ENCODE assay signal across 26 cellular contexts in the genomic region with DNA sequence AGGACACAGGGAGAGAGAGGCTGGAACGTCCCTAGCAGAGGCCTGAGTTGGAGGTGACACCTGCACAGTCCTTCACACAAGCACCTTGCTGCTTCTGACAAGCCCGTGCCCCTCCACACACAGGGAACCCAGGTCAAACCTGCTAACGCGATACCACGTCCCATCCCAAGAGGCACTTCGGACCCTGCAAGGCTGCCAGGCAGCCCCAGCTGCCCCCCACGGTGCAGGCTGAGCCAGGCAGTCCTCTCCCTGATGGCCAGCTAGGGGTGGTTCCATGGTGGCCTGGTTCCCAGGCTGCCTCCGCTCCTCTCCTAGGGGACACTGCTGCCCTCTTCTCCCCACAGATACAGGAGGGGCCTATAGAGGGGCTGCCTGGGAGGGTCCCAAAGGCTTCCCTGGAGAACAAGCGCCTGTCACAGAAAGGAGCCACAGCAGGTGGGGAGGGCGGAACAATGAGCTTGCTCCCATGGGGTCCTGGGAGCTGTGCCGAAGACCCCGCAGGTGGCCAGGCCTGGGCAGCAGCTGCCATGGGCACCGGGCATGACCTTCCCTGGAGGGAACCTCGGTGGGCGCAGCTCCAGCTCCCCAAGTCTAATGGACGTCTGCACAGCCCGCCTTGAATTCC.
"Had no signal": no experiment of that assay in that cellular context is flagged by ENCODE, and none has a peak within 500 bp of the region (broad histone marks: within the 10 kb centered on the region; RNA-seq: fewer than 3 reads in every experiment).

No MANE protein-coding gene starts in this region.

- H3K27ac ChIP-seq: coronary artery, esophagus muscularis mucosa, foreskin keratinocyte, gastroesophageal sphincter, heart left ventricle, hepatocyte, left lung, neural progenitor cell, ovary, right lobe of liver, stomach, thyroid gland had no signal

- H3K27me3 ChIP-seq: esophagus muscularis mucosa, foreskin keratinocyte, gastroesophageal sphincter, heart left ventricle, hepatocyte, left lung, neural progenitor cell, ovary, right lobe of liver, stomach, thyroid gland had no signal

- H3K4me3 ChIP-seq: coronary artery, esophagus muscularis mucosa, gastroesophageal sphincter, heart left ventricle, hepatocyte, left lung, neural progenitor cell, ovary, right lobe of liver, stomach, thyroid gland had no signal

- H3K36me3 ChIP-seq: esophagus muscularis mucosa, gastroesophageal sphincter, heart left ventricle, left lung, neural progenitor cell, ovary, right lobe of liver, stomach, thyroid gland had no signal

- H3K79me2 ChIP-seq: hepatocyte had no signal

- H3K4me1 ChIP-seq: left lung, right lobe of liver had no signal

- H3K9ac ChIP-seq: neural progenitor cell had no signal

- H3K9me3 ChIP-seq: ovary, right lobe of liver, thyroid gland had no signal

- ATAC-seq: foreskin keratinocyte; gastroesophageal sphincter; heart left ventricle; left lung; naive thymus-derived CD4-positive, alpha-beta T cell; right lobe of liver had no signal

- DNase-seq: dermis blood vessel endothelial cell; effector memory CD4-positive, alpha-beta T cell; foreskin keratinocyte; kidney; mammary epithelial cell; mesendoderm; midbrain; naive thymus-derived CD4-positive, alpha-beta T cell; nucleus accumbens; ovary; small intestine; stimulated activated CD4-positive, alpha-beta T cell treated with anti-CD3 and anti-CD28 coated beads, Interleukin-12 subunit alpha, Interleukin-12 subunit beta, amount 100 ng/mL, for 4 hours; stimulated activated CD4-positive, alpha-beta T cell treated with anti-CD3 and anti-CD28 coated beads, Interleukin-1b, Interleukin-23, amount 100 ng/mL, for 48 hours; stimulated activated CD4-positive, alpha-beta T cell treated with anti-CD3 and anti-CD28 coated beads, Interleukin-4, amount 100 ng/mL, for 1 hour; stimulated activated CD8-positive, alpha-beta memory T cell treated with anti-CD3 and anti-CD28 coated beads, Interleukin-4, amount 100 ng/mL, for 48 hours; stimulated activated naive CD4-positive, alpha-beta T cell treated with Interleukin-2 at 50 U/mL for 16 hours; stomach had no signal

- H2AFZ ChIP-seq: hepatocyte, neural progenitor cell had no signal

- H3K4me2 ChIP-seq: hepatocyte, neural progenitor cell had no signal
